ENCODE assay signal across 17 cellular contexts in the genomic region with DNA sequence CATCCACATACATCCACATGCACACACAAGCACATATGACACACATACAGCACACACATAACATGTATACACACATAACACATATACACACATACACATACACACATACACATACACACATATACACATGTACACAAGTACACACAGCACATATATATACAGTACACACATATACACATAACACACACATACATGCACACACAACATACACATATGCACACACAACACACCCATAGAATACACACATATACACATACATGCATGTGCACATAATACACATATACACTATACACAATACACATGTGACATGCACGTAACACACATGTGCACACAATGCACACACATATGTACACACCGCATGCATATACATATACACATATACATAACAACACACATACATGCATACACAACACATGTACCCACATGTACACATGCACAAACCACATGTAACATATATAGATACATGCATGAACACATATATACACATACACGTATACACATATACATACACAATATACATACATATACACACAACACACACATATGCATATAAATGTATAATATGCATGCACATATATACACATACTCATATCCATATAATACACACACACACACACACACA. TPM values are rescaled to one million over a fixed set of nuclear protein-coding genes. Genes with fewer than 3 reads are reported as not detected.
DNase-seq lines count a peak whose midpoint lies in the region; ATAC-seq, FAIRE-seq and TF ChIP-seq lines count a peak whose summit lies in the region.
"Had no signal": no experiment of that assay in that cellular context is flagged by ENCODE, and none has a peak within 500 bp of the region (broad histone marks: within the 10 kb centered on the region; RNA-seq: fewer than 3 reads in every experiment).

No MANE protein-coding gene starts in this region.

- H3K27ac ChIP-seq in K562 (ENCODE audit: extremely low read depth, low read depth, low read length) (no peak overlapping the region), osteoblast (ENCODE audit: low read depth, low read length) (no peak overlapping the region), upper lobe of right lung (no peak overlapping the region)

- H3K27me3 ChIP-seq in K562 (ENCODE audit: control insufficient read depth in 2 of 2, insufficient read depth in 2 of 2, low read length in 2 of 2) (peaks cover 10 to 51% of the 10 kb centered on the region in 2 experiments; a peak in 4 of 5 replicates), osteoblast (ENCODE audit: insufficient read depth, low read length) (no peaks in the 10 kb centered on the region), upper lobe of right lung (peaks cover 6% of the 10 kb centered on the region)

- no peak for TF ChIP-seq EP300 in K562 (IDR thresholded peaks at IDR 0.05; ENCODE audit: low read length)

- H2AFZ ChIP-seq in K562 (ENCODE audit: low read depth, low read length) (no peak overlapping the region), osteoblast (ENCODE audit: low read length) (no peak overlapping the region)

- H3K4me3 ChIP-seq in K562 (no peak overlapping the region), osteoblast (ENCODE audit: insufficient read depth, low read length) (no peak overlapping the region), upper lobe of right lung (no peak overlapping the region)

- POLR2A ChIA-PET in K562 (lab: Yijun Ruan, JAX): no interaction called here
- POLR2A ChIA-PET in activated CD4-positive, alpha-beta T cell treated with anti-CD3 and anti-CD28 coated beads for 36 hours (lab: Charles Lee): no interaction called here

- TF ChIP-seq CTCF in K562 (IDR thresholded peaks at IDR 0.05 in 2 of 3, conservative IDR thresholded peaks at IDR 0.05 in 1 of 3; ENCODE audit: insufficient read depth in 2 of 3, low read depth in 1 of 3, low read length in 3 of 3): no peak
- no peak for TF ChIP-seq CTCF in nephron (IDR thresholded peaks at IDR 0.05; ENCODE audit: unreplicated experiment in 3 of 3)
- TF ChIP-seq CTCF in osteoblast (IDR thresholded peaks at IDR 0.05; ENCODE audit: extremely low read depth, low read depth, low read length): no peak
- TF ChIP-seq CTCF in Calu3 (IDR thresholded peaks at IDR 0.05; ENCODE audit: unreplicated experiment): no peak
- TF ChIP-seq CTCF in upper lobe of right lung (IDR thresholded peaks at IDR 0.05): no peak

- intact Hi-C loops in K562 (cut with micrococcal nuclease) (no loop called here), Calu3 (cut with micrococcal nuclease; ENCODE audit: unreplicated experiment) (no loop called here), upper lobe of right lung (cut with DNase I) (no loop called here)
- intact Hi-C loops in activated CD4-positive, alpha-beta T cell treated with anti-CD3 and anti-CD28 coated beads for 36 hours (cut with DNase I, micrococcal nuclease): no loop called here

- no peak overlapping the region for H3K9ac ChIP-seq in K562 (ENCODE audit: insufficient read depth in 1 of 2, low read depth in 2 of 2, low read length in 2 of 2)

- no peak overlapping the region for H3K4me2 ChIP-seq in K562 (ENCODE audit: insufficient read depth, low read length)
- H3K4me2 ChIP-seq in osteoblast (ENCODE audit: insufficient read depth, low read length): no peak overlapping the region

- BruUV-seq in K562 (replicated peaks; lab: Mats Ljungman, UMichigan): no TSS peak
- no TSS peak for BruUV-seq in Calu3 (replicated peaks; lab: Mats Ljungman, UMichigan)

- H3K27ac Mint-ChIP-seq in nephron (peak overlapping the region in 2 of 3 experiments; percentile 48 to 54), Calu3 (ENCODE audit: unreplicated experiment) (no peak overlapping the region)
- H3K27ac Mint-ChIP-seq in activated CD4-positive, alpha-beta T cell treated with anti-CD3 and anti-CD28 coated beads for 36 hours: no peak overlapping the region

- in situ Hi-C loops in K562 (cut with MboI): no loop called here

- H3K9me3 Mint-ChIP-seq in nephron (peaks cover 3% of the 10 kb centered on the region), Calu3 (ENCODE audit: low read depth, unreplicated experiment) (no peaks in the 10 kb centered on the region)
- no peaks in the 10 kb centered on the region for H3K9me3 Mint-ChIP-seq in activated CD4-positive, alpha-beta T cell treated with anti-CD3 and anti-CD28 coated beads for 36 hours (ENCODE audit: low read depth)

- H3K9me3 ChIP-seq in K562 (replicated peaks; ENCODE audit: control insufficient read depth, insufficient read depth, low read depth, low read length) (no peaks in the 10 kb centered on the region), osteoblast (ENCODE audit: low read depth, low read length) (no peaks in the 10 kb centered on the region), upper lobe of right lung (no peaks in the 10 kb centered on the region)

- H3K36me3 ChIP-seq in K562 (ENCODE audit: control insufficient read depth, insufficient read depth, low read length) (no peaks in the 10 kb centered on the region), osteoblast (ENCODE audit: insufficient read depth, low read length) (no peaks in the 10 kb centered on the region), upper lobe of right lung (no peaks in the 10 kb centered on the region)

- WGBS in K562 (ENCODE audit: insufficient coverage, low coverage, missing lambda C conversion rate): 35% methylated on average over 3 of the region's 3 CpGs

- H3K79me2 ChIP-seq in K562 (ENCODE audit: control insufficient read depth, insufficient read depth, low read length) (no peaks in the 10 kb centered on the region), osteoblast (ENCODE audit: insufficient read depth, low read length) (no peaks in the 10 kb centered on the region)

- H4K20me1 ChIP-seq in K562 (replicated peaks; ENCODE audit: control insufficient read depth, insufficient read depth, low read length): no peaks in the 10 kb centered on the region; the same call in 1 of the 2 replicates
- H4K20me1 ChIP-seq in osteoblast (ENCODE audit: insufficient read depth, low read length): no peaks in the 10 kb centered on the region

- H3K4me3 Mint-ChIP-seq in nephron: no peak overlapping the region
- no peak overlapping the region for H3K4me3 Mint-ChIP-seq in Calu3 (ENCODE audit: low read depth, unreplicated experiment)
- no peak overlapping the region for H3K4me3 Mint-ChIP-seq in activated CD4-positive, alpha-beta T cell treated with anti-CD3 and anti-CD28 coated beads for 36 hours
- H3K4me3 Mint-ChIP-seq: CD4-positive, alpha-beta memory T cell had no signal

- FAIRE-seq in HTR-8/SVneo (lab: Jason Lieb, UNC) (peak; percentile 95), K562 (lab: Jason Lieb, UNC) (no peak)
- FAIRE-seq: G401.6 had no signal

- H3K4me1 Mint-ChIP-seq in nephron (peaks cover 8% of the 10 kb centered on the region), Calu3 (ENCODE audit: low read depth, unreplicated experiment) (no peaks in the 10 kb centered on the region)
- no peaks in the 10 kb centered on the region for H3K4me1 Mint-ChIP-seq in activated CD4-positive, alpha-beta T cell treated with anti-CD3 and anti-CD28 coated beads for 36 hours
- H3K4me1 Mint-ChIP-seq: CD4-positive, alpha-beta memory T cell had no signal

- CTCF ChIA-PET in K562 (lab: Yijun Ruan, JAX; ENCODE audit: low intra/inter-chr PET ratio): no interaction called here
- CTCF ChIA-PET in Calu3 (lab: Charles Lee): no interaction called here
- CTCF ChIA-PET in activated CD4-positive, alpha-beta T cell treated with anti-CD3 and anti-CD28 coated beads for 36 hours (lab: Charles Lee): interaction anchor here (0.6 kb wide), 1 partner anchor 69 kb away, joined by 3 read pairs; no protein-coding TSS in a partner anchor

- H3K36me3 Mint-ChIP-seq in nephron (ENCODE audit: low read depth) (no peaks in the 10 kb centered on the region), Calu3 (ENCODE audit: insufficient read depth, unreplicated experiment) (peaks cover 3% of the 10 kb centered on the region)
- H3K36me3 Mint-ChIP-seq in activated CD4-positive, alpha-beta T cell treated with anti-CD3 and anti-CD28 coated beads for 36 hours (ENCODE audit: low read depth): no peaks in the 10 kb centered on the region
- H3K36me3 Mint-ChIP-seq: CD4-positive, alpha-beta memory T cell had no signal

- ATAC-seq in K562: no peak
- no peak for ATAC-seq in upper lobe of right lung
- ATAC-seq in activated CD4-positive, alpha-beta T cell treated with anti-CD3 and anti-CD28 coated beads for 36 hours: no peak
- no peak for ATAC-seq in activated CD4-positive, CD25-positive, alpha-beta regulatory T cell treated with anti-CD3 and anti-CD28 coated beads, Interleukin-2, amount 50 U/mL, for 24 hours

- H3K27me3 Mint-ChIP-seq in nephron (ENCODE audit: low read depth): peaks cover 4% of the 10 kb centered on the region
- peaks cover 20% of the 10 kb centered on the region for H3K27me3 Mint-ChIP-seq in Calu3 (ENCODE audit: unreplicated experiment)
- H3K27me3 Mint-ChIP-seq in activated CD4-positive, alpha-beta T cell treated with anti-CD3 and anti-CD28 coated beads for 36 hours: no peaks in the 10 kb centered on the region
- H3K27me3 Mint-ChIP-seq: CD4-positive, alpha-beta memory T cell had no signal

- DNase-seq in HTR-8/SVneo (ENCODE audit: insufficient read length, low spot score): no peak
- no peak for DNase-seq in K562 (ENCODE audit: extremely low read depth in 1 of 4, low spot score in 3 of 4)
- peak; percentile 41 for DNase-seq in osteoblast (ENCODE audit: insufficient read length, low spot score, missing footprints)
- no peak for DNase-seq in Calu3
- DNase-seq in upper lobe of right lung: no peak
- DNase-seq in activated CD4-positive, alpha-beta T cell treated with anti-CD3 and anti-CD28 coated beads for 36 hours: no peak
- DNase-seq: CD4-positive, alpha-beta memory T cell; COR-L47; DMS153; DND-41; GOT3; HCEC 1CT had no signal

- H3K4me1 ChIP-seq in K562 (replicated peaks in 1 of 2; ENCODE audit: control insufficient read depth in 2 of 2, insufficient read depth in 2 of 2, low read length in 2 of 2): peaks cover 0 to 46% of the 10 kb centered on the region in 2 experiments; a peak in 2 of 5 replicates
- H3K4me1 ChIP-seq in osteoblast (ENCODE audit: insufficient read depth, low read length): no peaks in the 10 kb centered on the region
- peaks cover 5% of the 10 kb centered on the region for H3K4me1 ChIP-seq in upper lobe of right lung

- TF ChIP-seq POLR2A in K562 (conservative IDR thresholded peaks at IDR 0.05): no peak

- no peaks in the 10 kb centered on the region for H3K9me1 ChIP-seq in K562 (ENCODE audit: control insufficient read depth, insufficient read depth, low read length)

- no peak for TF ChIP-seq RAD21 in K562 (CRISPR knock-in tag; conservative IDR thresholded peaks at IDR 0.05 in 1 of 2, IDR thresholded peaks at IDR 0.05 in 1 of 2)

RNA-seq across cellular contexts. Expression of a gene that starts 22.0 kb away (rescaled TPM):
- total RNA-seq in K562 (2011; cell fraction: chromatin; rRNA removed; ENCODE audit: low replicate concordance): 4.0 and 14.5 TPM in 2 replicates
- 13.0 and 14.3 TPM in 2 replicates for total RNA-seq in K562 (2011; cell fraction: nucleolus; rRNA removed)
- 5.5 and 8.1 TPM in 2 replicates for total RNA-seq in K562 (2011; cell fraction: nucleoplasm; rRNA removed)
- total RNA-seq in K562 (2014; rRNA removed): 14.0 and 16.4 TPM in 2 replicates
- total RNA-seq in K562 (2014; rRNA removed; fragmentation: Illumina TruSeq; extraction: Trizol): 3.3 and 4.1 TPM in 2 replicates
- total RNA-seq in K562 (2015; rRNA removed; fragmentation: Illumina TruSeq; extraction: Trizol): 11.8 TPM in 2 replicates
- 25.3 and 28.1 TPM in 2 replicates for total RNA-seq in K562 (2021)
- polyA plus RNA-seq in K562 (2011; rRNA removed): 6.7 and 7.0 TPM in 2 replicates
- polyA plus RNA-seq in K562 (2011; cell fraction: cytosol; rRNA removed): 9.9 and 25.7 TPM in 2 replicates
- 20.2 and 28.6 TPM in 2 replicates for polyA plus RNA-seq in K562 (2011; cell fraction: nucleus; rRNA removed)
- polyA plus RNA-seq in K562 (2012): 11.9 and 22.1 TPM in 2 replicates
- 15.2 and 16.6 TPM in 2 replicates for polyA plus RNA-seq in K562 (2014; fragmentation: Illumina TruSeq; extraction: Trizol)
- 1 to 10 TPM in 1 of 2 experiments, under 1 TPM in 1; 0.99 to 1.7 TPM for polyA plus RNA-seq in K562 (2014; fragmentation: Nextera tagmentation; extraction: Ambion mirVana)
- polyA plus RNA-seq in K562 (2014; rRNA removed): 17.6 and 20.7 TPM in 2 replicates
- 1.8 and 4.0 TPM in 2 replicates for polyA minus RNA-seq in K562 (2011; rRNA and poly(A)+ RNA removed)
- polyA minus RNA-seq in K562 (2011; cell fraction: cytosol; rRNA and poly(A)+ RNA removed): 3.9 and 7.0 TPM in 2 replicates
- 5.4 and 6.8 TPM in 2 replicates for polyA minus RNA-seq in K562 (2011; cell fraction: nucleus; rRNA and poly(A)+ RNA removed)
- total RNA-seq in osteoblast: 8.0 and 9.4 TPM in 2 replicates
- total RNA-seq in Calu3 (2022): 31.0 and 51.5 TPM in 2 replicates
- 25.9 TPM for total RNA-seq in upper lobe of right lung
- total RNA-seq in activated CD4-positive, alpha-beta T cell treated with anti-CD3 and anti-CD28 coated beads for 36 hours: 10 to 100 TPM; 23.7 to 36.8 TPM

RNA-seq across cellular contexts. Expression of a gene that starts 24.3 kb away (rescaled TPM):
- total RNA-seq in K562 (2011; cell fraction: chromatin; rRNA removed; ENCODE audit: low replicate concordance): not detected in 2 replicates
- total RNA-seq in K562 (2011; cell fraction: nucleolus; rRNA removed): not detected in 2 replicates
- total RNA-seq in K562 (2011; cell fraction: nucleoplasm; rRNA removed): not detected in 2 replicates
- not detected in 2 replicates for total RNA-seq in K562 (2014; rRNA removed)
- not detected in 2 replicates for total RNA-seq in K562 (2014; rRNA removed; fragmentation: Illumina TruSeq; extraction: Trizol)
- total RNA-seq in K562 (2015; rRNA removed; fragmentation: Illumina TruSeq; extraction: Trizol): not detected in 2 replicates
- total RNA-seq in K562 (2021): not detected in 2 replicates
- not detected in 2 replicates for polyA plus RNA-seq in K562 (2011; rRNA removed)
- polyA plus RNA-seq in K562 (2011; cell fraction: cytosol; rRNA removed): not detected in 2 replicates
- 0.11 and 0.18 TPM in 2 replicates for polyA plus RNA-seq in K562 (2011; cell fraction: nucleus; rRNA removed)
- polyA plus RNA-seq in K562 (2012): 0.11 TPM in 1 of 2 replicates, not detected in the other
- polyA plus RNA-seq in K562 (2014; fragmentation: Illumina TruSeq; extraction: Trizol): not detected in 2 replicates
- polyA plus RNA-seq in K562 (2014; fragmentation: Nextera tagmentation; extraction: Ambion mirVana): not detected
- polyA plus RNA-seq in K562 (2014; rRNA removed): not detected in 2 replicates
- polyA minus RNA-seq in K562 (2011; rRNA and poly(A)+ RNA removed): not detected in 2 replicates
- not detected in 2 replicates for polyA minus RNA-seq in K562 (2011; cell fraction: cytosol; rRNA and poly(A)+ RNA removed)
- polyA minus RNA-seq in K562 (2011; cell fraction: nucleus; rRNA and poly(A)+ RNA removed): not detected in 2 replicates
- total RNA-seq in osteoblast: under 0.01 TPM in 1 of 2 replicates, not detected in the other
- total RNA-seq in Calu3 (2022): 5.6 and 10.9 TPM in 2 replicates
- 3.2 TPM for total RNA-seq in upper lobe of right lung
- 1 to 10 TPM in 1 of 2 experiments, under 1 TPM in 1; 0.97 to 1.4 TPM for total RNA-seq in activated CD4-positive, alpha-beta T cell treated with anti-CD3 and anti-CD28 coated beads for 36 hours
- total RNA-seq: A172, A673 had no signal

RNA-seq across cellular contexts. Expression of a gene that starts 52.4 kb away (rescaled TPM):
- total RNA-seq in K562 (2011; cell fraction: chromatin; rRNA removed; ENCODE audit: low replicate concordance): 2.5 and 7.5 TPM in 2 replicates
- 4.8 and 5.5 TPM in 2 replicates for total RNA-seq in K562 (2011; cell fraction: nucleolus; rRNA removed)
- 3.3 and 3.4 TPM in 2 replicates for total RNA-seq in K562 (2011; cell fraction: nucleoplasm; rRNA removed)
- total RNA-seq in K562 (2014; rRNA removed): 0.68 and 0.73 TPM in 2 replicates
- total RNA-seq in K562 (2014; rRNA removed; fragmentation: Illumina TruSeq; extraction: Trizol): 0.11 and 0.16 TPM in 2 replicates
- total RNA-seq in K562 (2015; rRNA removed; fragmentation: Illumina TruSeq; extraction: Trizol): 1.1 and 1.3 TPM in 2 replicates
- 1.8 and 2.1 TPM in 2 replicates for total RNA-seq in K562 (2021)
- 0.68 and 1.3 TPM in 2 replicates for polyA plus RNA-seq in K562 (2011; rRNA removed)
- 0.97 and 1.0 TPM in 2 replicates for polyA plus RNA-seq in K562 (2011; cell fraction: cytosol; rRNA removed)
- 11.2 and 14.0 TPM in 2 replicates for polyA plus RNA-seq in K562 (2011; cell fraction: nucleus; rRNA removed)
- 3.3 and 11.5 TPM in 2 replicates for polyA plus RNA-seq in K562 (2012)
- polyA plus RNA-seq in K562 (2014; fragmentation: Illumina TruSeq; extraction: Trizol): 0.58 and 0.89 TPM in 2 replicates
- not detected for polyA plus RNA-seq in K562 (2014; fragmentation: Nextera tagmentation; extraction: Ambion mirVana)
- 1.6 and 2.3 TPM in 2 replicates for polyA plus RNA-seq in K562 (2014; rRNA removed)
- 0.15 and 0.18 TPM in 2 replicates for polyA minus RNA-seq in K562 (2011; rRNA and poly(A)+ RNA removed)
- polyA minus RNA-seq in K562 (2011; cell fraction: cytosol; rRNA and poly(A)+ RNA removed): not detected in 2 replicates
- polyA minus RNA-seq in K562 (2011; cell fraction: nucleus; rRNA and poly(A)+ RNA removed): 1.6 and 2.0 TPM in 2 replicates
- 29.2 and 36.6 TPM in 2 replicates for total RNA-seq in osteoblast
- total RNA-seq in Calu3 (2022): 24.4 and 33.4 TPM in 2 replicates
- total RNA-seq in upper lobe of right lung: 133 TPM
- 100 to 1,000 TPM; 135 to 145 TPM for total RNA-seq in activated CD4-positive, alpha-beta T cell treated with anti-CD3 and anti-CD28 coated beads for 36 hours

Comparison
In these comparisons a context has a peak if more than half of its experiments do, and no peak if none do; other contexts are left out.
1. H3K27ac Mint-ChIP-seq: peak in nephron (2 of 3); none in Calu3 (single experiment) and activated CD4-positive, alpha-beta T cell treated with anti-CD3 and anti-CD28 coated beads for 36 hours (single experiment).